ENCODE assay signal across 9 cellular contexts in genomic region chr5:78367318-78367991, GRCh38.
A peak's percentile ranks its signal among the peaks of the same experiment; 100 is the strongest.
DNase-seq lines count a peak whose midpoint lies in the region; ATAC-seq and TF ChIP-seq lines count a peak whose summit lies in the region.
"Had no signal": no experiment of that assay in that cellular context is flagged by ENCODE, and none has a peak within 500 bp of the region (broad histone marks: within the 10 kb centered on the region; RNA-seq: fewer than 3 reads in every experiment).

No MANE protein-coding gene starts in this region.

- DNase-seq in GM10248 (ENCODE audit: extremely low spot score) = peak; percentile 24
- DNase-seq in NCI-H2171 treated with DMSO at 0.1 percent for 48 hours (lab: John Stamatoyannopoulos, UW) = peak; percentile 55
- DNase-seq in fibroblast of pulmonary artery (ENCODE audit: low read depth) = no peak
- DNase-seq in ecto neural progenitor cell (ENCODE audit: low spot score) = no peak
- DNase-seq in DMS114 treated with DMSO at 0.1 percent for 48 hours (lab: John Stamatoyannopoulos, UW; ENCODE audit: unreplicated experiment) = no peak
- DNase-seq: lower lobe of right lung had no signal

- H3K4me3 ChIP-seq in fibroblast of pulmonary artery (replicated peaks; ENCODE audit: low read depth, low read length) = no peak overlapping the region
- H3K4me3 ChIP-seq: lower lobe of right lung had no signal

- ATAC-seq in GM21576 (IDR thresholded peaks at IDR 0.05; ENCODE audit: unreplicated experiment) (peak; percentile 43), HG03460 (IDR thresholded peaks at IDR 0.05; ENCODE audit: unreplicated experiment) (no peak), HG03565 (IDR thresholded peaks at IDR 0.05; ENCODE audit: unreplicated experiment) (no peak)
- ATAC-seq: lower lobe of right lung had no signal

- CTCF ChIA-PET in GM10248 (lab: Yijun Ruan, JAX) = interaction anchor here (1.4 to 1.9 kb wide), 2 partner anchors 13 to 72 kb away, joined by 3 to 5 read pairs; no protein-coding TSS in a partner anchor

- TF ChIP-seq CTCF in GM10248 (IDR thresholded peaks at IDR 0.05; ENCODE audit: control extremely low read depth, extremely low read depth, low read depth, missing control alignments) (peak; percentile 7), fibroblast of pulmonary artery (IDR thresholded peaks at IDR 0.05; ENCODE audit: low read length, missing control alignments) (peak; percentile 5)

- POLR2A ChIA-PET in GM10248 (lab: Yijun Ruan, JAX) = no interaction called here

Comparison
In these comparisons a context has a peak if more than half of its experiments do, and no peak if none do; other contexts are left out.
1. DNase-seq: peak in GM10248 (single experiment) and NCI-H2171 treated with DMSO at 0.1 percent for 48 hours (single experiment); none in fibroblast of pulmonary artery (single experiment), ecto neural progenitor cell (single experiment) and DMS114 treated with DMSO at 0.1 percent for 48 hours (single experiment).